In genomic region chr7:80346704-80347103, GRCh38 we compare ENCODE assay signal across 10 cellular contexts.
DNase-seq lines count a peak whose midpoint lies in the region; ATAC-seq and TF ChIP-seq lines count a peak whose summit lies in the region.
"Had no signal": no experiment of that assay in that cellular context is flagged by ENCODE, and none has a peak within 500 bp of the region (broad histone marks: within the 10 kb centered on the region; RNA-seq: fewer than 3 reads in every experiment).

No MANE protein-coding gene starts in this region.

- DNase-seq in NCI-H69 (lab: John Stamatoyannopoulos, UW), result peak; percentile 39
- DNase-seq in osteoblast (ENCODE audit: insufficient read length, low spot score, missing footprints), result peak; percentile 49
- no peak for DNase-seq in NCI-H1694 treated with DMSO at 0.1 percent for 48 hours (lab: John Stamatoyannopoulos, UW)
- DNase-seq in erythroblast (lab: John Stamatoyannopoulos, UW), result no peak
- DNase-seq in posterior vena cava (ENCODE audit: low spot score), result no peak
- DNase-seq: dorsolateral prefrontal cortex, NCI-H187 had no signal

- no peak overlapping the region for H2AFZ ChIP-seq in osteoblast (ENCODE audit: low read length)

- H3K9me3 ChIP-seq in osteoblast (ENCODE audit: low read depth, low read length), result no peaks in the 10 kb centered on the region

- H3K4me3 ChIP-seq in osteoblast (ENCODE audit: insufficient read depth, low read length), result no peak overlapping the region
- H3K4me3 ChIP-seq: dorsolateral prefrontal cortex had no signal

- no peaks in the 10 kb centered on the region for H3K36me3 ChIP-seq in osteoblast (ENCODE audit: insufficient read depth, low read length)

- no peak overlapping the region for H3K27ac ChIP-seq in osteoblast (ENCODE audit: low read depth, low read length)
- H3K27ac ChIP-seq: dorsolateral prefrontal cortex had no signal

- TF ChIP-seq POLR2A in erythroblast (IDR thresholded peaks at IDR 0.05; ENCODE audit: low read length), result no peak

- no peak for TF ChIP-seq CTCF in osteoblast (IDR thresholded peaks at IDR 0.05; ENCODE audit: extremely low read depth, low read depth, low read length)

- H3K27me3 ChIP-seq in osteoblast (ENCODE audit: insufficient read depth, low read length), result no peaks in the 10 kb centered on the region
- H3K27me3 ChIP-seq: dorsolateral prefrontal cortex had no signal

- peaks cover 5% of the 10 kb centered on the region for H3K4me1 ChIP-seq in osteoblast (ENCODE audit: insufficient read depth, low read length)

- H3K79me2 ChIP-seq in osteoblast (ENCODE audit: insufficient read depth, low read length), result no peaks in the 10 kb centered on the region

- no peak overlapping the region for H3K4me2 ChIP-seq in osteoblast (ENCODE audit: insufficient read depth, low read length)

- ATAC-seq in GM18870 (IDR thresholded peaks at IDR 0.05; ENCODE audit: unreplicated experiment) (peak; percentile 45), esophagus mucosa (peak; percentile 100), HG02973 (IDR thresholded peaks at IDR 0.05; ENCODE audit: unreplicated experiment) (no peak)

- H4K20me1 ChIP-seq in osteoblast (ENCODE audit: insufficient read depth, low read length), result no peaks in the 10 kb centered on the region

- intact Hi-C loops in posterior vena cava (cut with DNase I), result no loop called here

Comparison
In these comparisons a context has a peak if more than half of its experiments do, and no peak if none do; other contexts are left out.
1. DNase-seq: peak in NCI-H69 (single experiment) and osteoblast (single experiment); none in NCI-H1694 treated with DMSO at 0.1 percent for 48 hours (single experiment), erythroblast (0 of 2) and posterior vena cava (single experiment).